1 cellular context compared by ENCODE assay signal in the genomic region with DNA sequence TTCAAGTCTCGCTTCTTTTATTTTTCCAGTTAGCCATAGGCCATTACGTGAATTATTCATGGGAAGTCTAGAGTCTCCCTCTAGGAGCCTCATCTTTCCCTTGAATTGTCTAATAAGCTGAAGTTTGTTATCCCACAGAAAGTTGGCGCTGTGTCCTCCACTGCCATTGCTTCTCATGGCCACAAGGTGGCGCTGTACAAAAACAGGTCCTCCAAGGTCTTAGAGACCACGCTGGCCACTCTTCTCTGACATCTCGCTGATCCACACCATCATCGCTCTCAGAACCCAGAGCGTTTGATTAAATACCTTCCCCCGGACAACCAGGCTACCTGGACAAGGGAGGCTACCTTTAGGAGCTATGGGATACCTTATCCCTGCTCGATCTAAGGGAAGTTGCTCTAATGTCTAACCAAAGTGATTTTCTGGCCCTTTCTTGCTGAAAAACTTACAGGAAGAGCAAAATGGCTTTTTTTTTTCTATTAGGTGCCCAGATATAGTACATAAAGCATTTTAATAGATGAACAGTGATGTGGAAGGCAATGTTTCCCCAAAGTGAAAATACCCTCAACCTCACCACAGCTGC.
TF ChIP-seq lines count a peak whose summit lies in the region.

No MANE protein-coding gene starts in this region.

TF ChIP-seq in K562, 482 proteins besides CTCF, POLR2A, EP300 and RAD21 (continued from another document):
- TF ChIP-seq, protein P1, sequence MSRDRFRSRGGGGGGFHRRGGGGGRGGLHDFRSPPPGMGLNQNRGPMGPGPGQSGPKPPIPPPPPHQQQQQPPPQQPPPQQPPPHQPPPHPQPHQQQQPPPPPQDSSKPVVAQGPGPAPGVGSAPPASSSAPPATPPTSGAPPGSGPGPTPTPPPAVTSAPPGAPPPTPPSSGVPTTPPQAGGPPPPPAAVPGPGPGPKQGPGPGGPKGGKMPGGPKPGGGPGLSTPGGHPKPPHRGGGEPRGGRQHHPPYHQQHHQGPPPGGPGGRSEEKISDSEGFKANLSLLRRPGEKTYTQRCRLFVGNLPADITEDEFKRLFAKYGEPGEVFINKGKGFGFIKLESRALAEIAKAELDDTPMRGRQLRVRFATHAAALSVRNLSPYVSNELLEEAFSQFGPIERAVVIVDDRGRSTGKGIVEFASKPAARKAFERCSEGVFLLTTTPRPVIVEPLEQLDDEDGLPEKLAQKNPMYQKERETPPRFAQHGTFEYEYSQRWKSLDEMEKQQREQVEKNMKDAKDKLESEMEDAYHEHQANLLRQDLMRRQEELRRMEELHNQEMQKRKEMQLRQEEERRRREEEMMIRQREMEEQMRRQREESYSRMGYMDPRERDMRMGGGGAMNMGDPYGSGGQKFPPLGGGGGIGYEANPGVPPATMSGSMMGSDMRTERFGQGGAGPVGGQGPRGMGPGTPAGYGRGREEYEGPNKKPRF (IDR thresholded peaks at IDR 0.05; ENCODE audit: low read depth, low read length): no peak
- no peak for TF ChIP-seq MYBL2 (IDR thresholded peaks at IDR 0.05; ENCODE audit: low read depth)
- no peak for TF ChIP-seq MYBL2 (CRISPR knock-in tag; IDR thresholded peaks at IDR 0.05; ENCODE audit: borderline replicate concordance)
- peak; percentile 13; the same call in 1 of the 2 replicates for TF ChIP-seq ZNF24 (IDR thresholded peaks at IDR 0.05)
- no peak for TF ChIP-seq CBFA2T2 (conservative IDR thresholded peaks at IDR 0.05)
- no peak for TF ChIP-seq ZNF134 (CRISPR knock-in tag; conservative IDR thresholded peaks at IDR 0.05)
- no peak for TF ChIP-seq MAZ (CRISPR knock-in tag; conservative IDR thresholded peaks at IDR 0.05 in 1 of 2, IDR thresholded peaks at IDR 0.05 in 1 of 2)
- TF ChIP-seq SAP30 (IDR thresholded peaks at IDR 0.05; ENCODE audit: borderline replicate concordance, insufficient read depth, low read depth, low read length, poor library complexity, severe bottlenecking): no peak
- TF ChIP-seq ILF3 (IDR thresholded peaks at IDR 0.05; ENCODE audit: borderline replicate concordance): no peak
- no peak for TF ChIP-seq CHCHD3 (CRISPR knock-in tag; IDR thresholded peaks at IDR 0.05)
- no peak for TF ChIP-seq BRCA1 (IDR thresholded peaks at IDR 0.05)
- TF ChIP-seq BRCA1 (CRISPR knock-in tag; IDR thresholded peaks at IDR 0.05): no peak
- TF ChIP-seq MYC (IDR thresholded peaks at IDR 0.05; ENCODE audit: low read depth, low read length): no peak
- TF ChIP-seq MYC (CRISPR knock-in tag; IDR thresholded peaks at IDR 0.05; ENCODE audit: borderline replicate concordance, low read depth): no peak
- TF ChIP-seq FOXK1 (CRISPR knock-in tag; IDR thresholded peaks at IDR 0.05; ENCODE audit: borderline replicate concordance): no peak
- no peak for TF ChIP-seq TRIM25 (IDR thresholded peaks at IDR 0.05; ENCODE audit: borderline replicate concordance)
- no peak for TF ChIP-seq THRAP3 (IDR thresholded peaks at IDR 0.05; ENCODE audit: borderline replicate concordance)
- TF ChIP-seq, protein P2, sequence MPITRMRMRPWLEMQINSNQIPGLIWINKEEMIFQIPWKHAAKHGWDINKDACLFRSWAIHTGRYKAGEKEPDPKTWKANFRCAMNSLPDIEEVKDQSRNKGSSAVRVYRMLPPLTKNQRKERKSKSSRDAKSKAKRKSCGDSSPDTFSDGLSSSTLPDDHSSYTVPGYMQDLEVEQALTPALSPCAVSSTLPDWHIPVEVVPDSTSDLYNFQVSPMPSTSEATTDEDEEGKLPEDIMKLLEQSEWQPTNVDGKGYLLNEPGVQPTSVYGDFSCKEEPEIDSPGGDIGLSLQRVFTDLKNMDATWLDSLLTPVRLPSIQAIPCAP (CRISPR knock-in tag; IDR thresholded peaks at IDR 0.05; ENCODE audit: borderline replicate concordance): no peak
- TF ChIP-seq MNT (conservative IDR thresholded peaks at IDR 0.05): no peak
- no peak for TF ChIP-seq ZNF696 (CRISPR knock-in tag; conservative IDR thresholded peaks at IDR 0.05)
- no peak for TF ChIP-seq ZNF76 (CRISPR knock-in tag; IDR thresholded peaks at IDR 0.05; ENCODE audit: borderline replicate concordance)
- TF ChIP-seq FOXJ3 (CRISPR knock-in tag; IDR thresholded peaks at IDR 0.05): no peak
- no peak for TF ChIP-seq ZFX (CRISPR knock-in tag; IDR thresholded peaks at IDR 0.05)
- no peak for TF ChIP-seq ZSCAN32 (CRISPR knock-in tag; IDR thresholded peaks at IDR 0.05)
- no peak for TF ChIP-seq POLR2AphosphoS5 (IDR thresholded peaks at IDR 0.05; ENCODE audit: control insufficient read depth, insufficient read depth, low read depth, low read length)
- no peak for TF ChIP-seq ZNF655 (CRISPR knock-in tag; IDR thresholded peaks at IDR 0.05)
- TF ChIP-seq LEF1 (IDR thresholded peaks at IDR 0.05): no peak
- TF ChIP-seq BCOR (IDR thresholded peaks at IDR 0.05): no peak
- TF ChIP-seq EHMT2 (IDR thresholded peaks at IDR 0.05): peak; percentile 88
- TF ChIP-seq KDM2B (CRISPR knock-in tag; IDR thresholded peaks at IDR 0.05): no peak
- TF ChIP-seq CHD2 (IDR thresholded peaks at IDR 0.05; ENCODE audit: low read depth, low read length): no peak
- peak in 1 of 2 experiments; percentile 74; a peak in 1 of 3 replicates for TF ChIP-seq CBX3 (IDR thresholded peaks at IDR 0.05; ENCODE audit: borderline replicate concordance in 1 of 2, low read length in 2 of 2)
- TF ChIP-seq ARID2 (IDR thresholded peaks at IDR 0.05): no peak
- no peak for TF ChIP-seq NFATC3 (IDR thresholded peaks at IDR 0.05)
- no peak for TF ChIP-seq TAF9B (IDR thresholded peaks at IDR 0.05; ENCODE audit: partially characterized antibody)
- TF ChIP-seq, protein P3, sequence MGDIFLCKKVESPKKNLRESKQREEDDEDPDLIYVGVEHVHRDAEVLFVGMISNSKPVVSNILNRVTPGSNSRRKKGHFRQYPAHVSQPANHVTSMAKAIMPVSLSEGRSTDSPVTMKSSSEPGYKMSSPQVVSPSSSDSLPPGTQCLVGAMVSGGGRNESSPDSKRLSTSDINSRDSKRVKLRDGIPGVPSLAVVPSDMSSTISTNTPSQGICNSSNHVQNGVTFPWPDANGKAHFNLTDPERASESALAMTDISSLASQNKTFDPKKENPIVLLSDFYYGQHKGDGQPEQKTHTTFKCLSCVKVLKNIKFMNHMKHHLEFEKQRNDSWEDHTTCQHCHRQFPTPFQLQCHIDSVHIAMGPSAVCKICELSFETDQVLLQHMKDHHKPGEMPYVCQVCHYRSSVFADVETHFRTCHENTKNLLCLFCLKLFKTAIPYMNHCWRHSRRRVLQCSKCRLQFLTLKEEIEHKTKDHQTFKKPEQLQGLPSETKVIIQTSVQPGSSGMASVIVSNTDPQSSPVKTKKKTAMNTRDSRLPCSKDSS (IDR thresholded peaks at IDR 0.05; ENCODE audit: low read depth, partially characterized antibody): no peak
- TF ChIP-seq NCOA1 (IDR thresholded peaks at IDR 0.05; ENCODE audit: low read depth): no peak
- 0 out of 2 replicates have a peak, but pooled peaks have one; percentile 40 for TF ChIP-seq ZNF766 (CRISPR knock-in tag; conservative IDR thresholded peaks at IDR 0.05)
- TF ChIP-seq HDAC1 (IDR thresholded peaks at IDR 0.05): no peak
- TF ChIP-seq U2AF1 (optimal IDR thresholded peaks at IDR 0.05; ENCODE audit: low read depth, low read length): no peak
- peak; percentile 68 for TF ChIP-seq KLF16 (IDR thresholded peaks at IDR 0.05)
- TF ChIP-seq ZNF699 (CRISPR knock-in tag; IDR thresholded peaks at IDR 0.05; ENCODE audit: insufficient replicate concordance): no peak
- TF ChIP-seq ZNF253 (CRISPR knock-in tag; conservative IDR thresholded peaks at IDR 0.05): no peak
- TF ChIP-seq MCM2 (IDR thresholded peaks at IDR 0.05; ENCODE audit: low read depth): no peak
- 0 out of 2 replicates have a peak, but pooled peaks have one; percentile 10 for TF ChIP-seq NCOR1 (IDR thresholded peaks at IDR 0.05)
- no peak for TF ChIP-seq ZNF3 (CRISPR knock-in tag; IDR thresholded peaks at IDR 0.05)
- no peak for TF ChIP-seq NR4A1 (CRISPR knock-in tag; IDR thresholded peaks at IDR 0.05)
- no peak for TF ChIP-seq NR4A1 (tag; IDR thresholded peaks at IDR 0.05)
